In the genomic region with DNA sequence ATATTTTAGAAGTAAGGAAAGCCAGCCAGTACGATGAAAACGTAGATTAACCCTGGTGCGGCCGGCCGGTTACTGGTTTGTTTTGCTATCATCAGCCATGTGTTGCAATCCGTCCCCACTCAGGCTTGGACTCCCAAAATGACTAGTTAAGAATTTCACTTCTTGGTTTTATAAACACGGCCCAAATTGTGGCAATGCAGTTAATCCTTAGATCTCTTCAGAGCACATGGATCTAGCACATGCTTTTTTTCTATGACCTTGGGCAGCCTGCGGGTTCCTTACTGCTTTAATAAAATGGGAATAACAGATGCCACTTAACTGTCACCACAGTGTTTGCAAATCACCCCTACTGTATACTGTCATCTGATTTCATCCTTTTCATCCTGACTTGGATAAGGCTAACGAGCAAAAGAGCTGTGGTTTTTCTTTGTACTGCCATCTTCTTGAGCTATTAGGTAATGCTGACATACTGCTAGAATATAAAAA, we compare ENCODE assay signal across 1 cellular context.
TF ChIP-seq lines count a peak whose summit lies in the region.

No MANE protein-coding gene starts in this region.

TF ChIP-seq in HCT116, 20 proteins besides CTCF, POLR2A, EP300 and RAD21 (continued from another document):
- TF ChIP-seq, protein P1, sequence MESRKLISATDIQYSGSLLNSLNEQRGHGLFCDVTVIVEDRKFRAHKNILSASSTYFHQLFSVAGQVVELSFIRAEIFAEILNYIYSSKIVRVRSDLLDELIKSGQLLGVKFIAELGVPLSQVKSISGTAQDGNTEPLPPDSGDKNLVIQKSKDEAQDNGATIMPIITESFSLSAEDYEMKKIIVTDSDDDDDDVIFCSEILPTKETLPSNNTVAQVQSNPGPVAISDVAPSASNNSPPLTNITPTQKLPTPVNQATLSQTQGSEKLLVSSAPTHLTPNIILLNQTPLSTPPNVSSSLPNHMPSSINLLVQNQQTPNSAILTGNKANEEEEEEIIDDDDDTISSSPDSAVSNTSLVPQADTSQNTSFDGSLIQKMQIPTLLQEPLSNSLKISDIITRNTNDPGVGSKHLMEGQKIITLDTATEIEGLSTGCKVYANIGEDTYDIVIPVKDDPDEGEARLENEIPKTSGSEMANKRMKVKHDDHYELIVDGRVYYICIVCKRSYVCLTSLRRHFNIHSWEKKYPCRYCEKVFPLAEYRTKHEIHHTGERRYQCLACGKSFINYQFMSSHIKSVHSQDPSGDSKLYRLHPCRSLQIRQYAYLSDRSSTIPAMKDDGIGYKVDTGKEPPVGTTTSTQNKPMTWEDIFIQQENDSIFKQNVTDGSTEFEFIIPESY (IDR thresholded peaks at IDR 0.05; ENCODE audit: extremely low read depth, insufficient replicate concordance, low read length) = no peak
